1 cellular context compared by ENCODE assay signal in genomic region chr5:17517526-17517925, GRCh38.
A peak's percentile ranks its signal among the peaks of the same experiment; 100 is the strongest.
TF ChIP-seq lines count a peak whose summit lies in the region.

No MANE protein-coding gene starts in this region.

TF ChIP-seq in K562, 482 proteins besides CTCF, POLR2A, EP300 and RAD21:
- peak; percentile 41; the same call in 1 of the 2 replicates for TF ChIP-seq ELF1 (tag; IDR thresholded peaks at IDR 0.05)
TF ChIP-seq in K562: peak in this region for 1; not testable (repeated sequence) for 481.
